ENCODE assay signal across 8 cellular contexts in the genomic region with DNA sequence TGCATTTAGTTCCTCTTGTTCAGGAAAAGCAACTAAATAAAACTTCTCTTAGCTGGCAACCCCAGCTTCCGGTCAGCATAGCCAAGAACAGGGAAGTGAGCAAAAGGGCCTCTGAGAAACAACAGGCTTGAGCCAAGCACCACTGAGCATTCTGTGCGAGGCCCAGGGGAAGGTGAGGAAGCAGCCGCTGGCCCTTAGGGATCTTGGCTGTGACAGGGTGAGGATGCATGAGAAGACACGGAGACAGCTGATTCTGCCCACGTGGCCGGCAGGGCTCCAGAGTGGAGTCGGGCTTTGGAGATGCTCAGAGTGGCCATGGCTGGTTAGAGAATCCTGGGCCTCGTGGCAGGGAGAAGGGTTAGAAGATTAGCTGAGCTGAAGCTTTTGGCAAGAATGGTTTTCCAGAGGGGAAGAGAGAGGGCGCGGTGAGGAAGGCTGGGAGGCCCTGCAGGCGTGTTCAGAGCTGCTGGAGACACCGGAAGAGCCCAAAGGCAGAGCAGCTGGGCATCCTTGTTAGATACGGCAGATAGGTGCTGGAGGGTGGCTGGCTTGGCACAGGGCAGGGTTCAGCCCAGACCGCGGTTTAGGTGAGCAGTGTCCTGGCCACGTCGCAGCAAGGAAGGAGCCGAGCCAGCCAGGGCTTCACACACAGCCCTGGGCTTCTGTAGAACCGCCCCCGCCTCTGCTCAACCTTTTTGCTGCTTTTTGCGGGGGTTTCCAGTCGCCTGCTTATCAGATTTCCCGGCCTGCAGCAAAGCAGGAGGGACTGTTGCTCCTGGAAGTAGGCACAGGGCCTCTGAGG. TPM values are rescaled to one million over a fixed set of nuclear protein-coding genes. Genes with fewer than 3 reads are reported as not detected.
DNase-seq lines count a peak whose midpoint lies in the region; ATAC-seq and TF ChIP-seq lines count a peak whose summit lies in the region.

No MANE protein-coding gene starts in this region.

- peaks cover 84% of the 10 kb centered on the region for H3K79me2 ChIP-seq in GM23248 (ENCODE audit: insufficient read depth)

- no peaks in the 10 kb centered on the region for H3K9me2 ChIP-seq in GM23248 (ENCODE audit: insufficient read depth)

- POLR2A ChIA-PET in activated CD8-positive, alpha-beta T cell treated with anti-CD3 and anti-CD28 coated beads for 36 hours (lab: Charles Lee): interaction anchor here (0.9 to 1.0 kb wide), 3 partner anchors 15 to 70 kb away, joined by 3 to 4 read pairs (median 4); partner anchors contain the start of genes COPE, DDX49 and UPF1
- POLR2A ChIA-PET in CD8-positive, alpha-beta T cell (lab: Charles Lee): no interaction called here

- H4K20me1 ChIP-seq in GM23248 (ENCODE audit: insufficient read depth): peaks cover 13% of the 10 kb centered on the region; the same call in 1 of the 2 replicates

- H3F3A ChIP-seq in GM23248 (ENCODE audit: insufficient read depth): peaks cover 43% of the 10 kb centered on the region

- H3K4me1 Mint-ChIP-seq in activated CD8-positive, alpha-beta T cell treated with anti-CD3 and anti-CD28 coated beads for 36 hours (ENCODE audit: low read depth): peaks cover 48% of the 10 kb centered on the region
- H3K4me1 Mint-ChIP-seq in CD8-positive, alpha-beta T cell (ENCODE audit: low read depth): peaks cover 40% of the 10 kb centered on the region

- H3K4me1 ChIP-seq in GM23248 (ENCODE audit: insufficient read depth) (peaks cover 39% of the 10 kb centered on the region), psoas muscle (peaks cover 51% of the 10 kb centered on the region)
- H3K4me1 ChIP-seq in CD8-positive, alpha-beta T cell (ENCODE audit: insufficient read depth, low read length): peaks cover 22% of the 10 kb centered on the region

- H3K27ac Mint-ChIP-seq in activated CD8-positive, alpha-beta T cell treated with anti-CD3 and anti-CD28 coated beads for 36 hours: peak overlapping the region; percentile 59
- no peak overlapping the region for H3K27ac Mint-ChIP-seq in CD8-positive, alpha-beta T cell

- DNase-seq in GM23248: peak; percentile 92
- DNase-seq in activated CD8-positive, alpha-beta T cell treated with anti-CD3 and anti-CD28 coated beads for 36 hours: no peak
- peak; percentile 63 for DNase-seq in glomerular endothelial cell (ENCODE audit: extremely low read depth, low read depth, low spot score)
- peak; percentile 76 to 84 for DNase-seq in psoas muscle
- DNase-seq in T1000 (lab: John Stamatoyannopoulos, UW): no peak
- no peak for DNase-seq in CD8-positive, alpha-beta T cell
- no peak for DNase-seq in 8988T

- in situ Hi-C loops in GM23248 (cut with MboI): loop anchor here (10.0 to 25.0 kb wide), 2 partner anchors 244 to 387 kb away; partner anchors contain the start of gene CRLF1

- no peak for TF ChIP-seq CTCF in activated CD8-positive, alpha-beta T cell treated with anti-CD3 and anti-CD28 coated beads for 36 hours (IDR thresholded peaks at IDR 0.05)
- no peak for TF ChIP-seq CTCF in psoas muscle (IDR thresholded peaks at IDR 0.05)
- no peak for TF ChIP-seq CTCF in CD8-positive, alpha-beta T cell (IDR thresholded peaks at IDR 0.05)

- H3K4me2 ChIP-seq in GM23248 (ENCODE audit: unreplicated experiment): peak overlapping the region; percentile 73

- H3K27me3 ChIP-seq in GM23248 (replicated peaks; ENCODE audit: insufficient read depth) (no peaks in the 10 kb centered on the region), psoas muscle (ENCODE audit: insufficient read depth in 3 of 3, low read length in 2 of 3) (no peaks in the 10 kb centered on the region)
- H3K27me3 ChIP-seq in CD8-positive, alpha-beta T cell (ENCODE audit: insufficient read depth, low read length): no peaks in the 10 kb centered on the region

- peaks cover 55% of the 10 kb centered on the region for H3K36me3 Mint-ChIP-seq in activated CD8-positive, alpha-beta T cell treated with anti-CD3 and anti-CD28 coated beads for 36 hours (ENCODE audit: low read depth)
- peaks cover 77% of the 10 kb centered on the region for H3K36me3 Mint-ChIP-seq in CD8-positive, alpha-beta T cell

- peak overlapping the region; percentile 75 for H3K9ac ChIP-seq in GM23248

- H2AFZ ChIP-seq in GM23248: no peak overlapping the region

- H3K9me3 ChIP-seq in GM23248 (ENCODE audit: low read depth) (no peaks in the 10 kb centered on the region), psoas muscle (no peaks in the 10 kb centered on the region)
- H3K9me3 ChIP-seq in CD8-positive, alpha-beta T cell (ENCODE audit: low read length): no peaks in the 10 kb centered on the region

- no peak for ATAC-seq in activated CD8-positive, alpha-beta T cell treated with anti-CD3 and anti-CD28 coated beads for 36 hours
- ATAC-seq in psoas muscle (peak; percentile 23 to 54 (median 44)), GM18858 (IDR thresholded peaks at IDR 0.05; ENCODE audit: unreplicated experiment) (no peak)
- no peak for ATAC-seq in CD8-positive, alpha-beta T cell

- CTCF ChIA-PET in activated CD8-positive, alpha-beta T cell treated with anti-CD3 and anti-CD28 coated beads for 36 hours (lab: Charles Lee): interaction anchor here (1.2 to 4.0 kb wide), 9 partner anchors 8 to 342 kb away, joined by 3 to 84 read pairs (median 16); partner anchors contain the start of genes REX1BD and UPF1
- CTCF ChIA-PET in CD8-positive, alpha-beta T cell (lab: Charles Lee): interaction anchor here (0.9 to 9.3 kb wide), 7 partner anchors 9 to 397 kb away, joined by 3 to 126 read pairs (median 16); partner anchors contain the start of gene REX1BD

- H3K27ac ChIP-seq in GM23248: peak overlapping the region; percentile 90
- peak overlapping the region; percentile 67 for H3K27ac ChIP-seq in psoas muscle
- H3K27ac ChIP-seq in CD8-positive, alpha-beta T cell (ENCODE audit: low read depth, low read length): no peak overlapping the region

- H3K4me3 ChIP-seq in GM23248 (peak overlapping the region; percentile 23; the same call in 1 of the 2 replicates), psoas muscle (peak overlapping the region; percentile 15)
- no peak overlapping the region for H3K4me3 ChIP-seq in CD8-positive, alpha-beta T cell (ENCODE audit: low read depth, low read length)

- intact Hi-C loops in activated CD8-positive, alpha-beta T cell treated with anti-CD3 and anti-CD28 coated beads for 36 hours (cut with micrococcal nuclease): loop anchor here (10.0 kb wide), 1 partner anchor 254 kb away; no protein-coding TSS in a partner anchor
- intact Hi-C loops in psoas muscle (cut with DNase I): loop anchor here (5.0 to 10.0 kb wide), 3 partner anchors 164 to 397 kb away; partner anchors contain the start of gene CRTC1 (in 1 of the 2)
- intact Hi-C loops in CD8-positive, alpha-beta T cell (cut with DNase I, micrococcal nuclease): loop anchor here in 1 of 2 experiments (5.0 kb wide), 2 partner anchors 327 to 382 kb away; partner anchors contain the start of gene ELL

- peaks cover 15% of the 10 kb centered on the region; the same call in 1 of the 2 replicates for H3K36me3 ChIP-seq in GM23248 (ENCODE audit: low read depth)
- H3K36me3 ChIP-seq in psoas muscle (ENCODE audit: insufficient read depth in 1 of 2, low read depth in 1 of 2): peaks cover 0 to 55% of the 10 kb centered on the region in 2 donors
- peaks cover 55% of the 10 kb centered on the region for H3K36me3 ChIP-seq in CD8-positive, alpha-beta T cell (ENCODE audit: insufficient read depth, low read length)

- H3K4me3 Mint-ChIP-seq in activated CD8-positive, alpha-beta T cell treated with anti-CD3 and anti-CD28 coated beads for 36 hours: no peak overlapping the region
- no peak overlapping the region for H3K4me3 Mint-ChIP-seq in CD8-positive, alpha-beta T cell

- no peaks in the 10 kb centered on the region for H3K9me3 Mint-ChIP-seq in activated CD8-positive, alpha-beta T cell treated with anti-CD3 and anti-CD28 coated beads for 36 hours
- no peaks in the 10 kb centered on the region for H3K9me3 Mint-ChIP-seq in CD8-positive, alpha-beta T cell

- H3K27me3 Mint-ChIP-seq in activated CD8-positive, alpha-beta T cell treated with anti-CD3 and anti-CD28 coated beads for 36 hours: no peaks in the 10 kb centered on the region
- H3K27me3 Mint-ChIP-seq in CD8-positive, alpha-beta T cell (ENCODE audit: low read depth): no peaks in the 10 kb centered on the region

- WGBS in GM23248 (ENCODE audit: low coverage in 1 of 2, low lambda C conversion rate in 2 of 2, missing lambda C conversion rate in 2 of 2), 2 experiments: 12 to 16% methylated on average over 23 of the region's 23 CpGs
- 52 to 58% (median 57%) methylated on average over 23 of the region's 23 CpGs for WGBS in psoas muscle, 3 donors

RNA-seq across cellular contexts. Expression of gene UPF1, which starts 17.3 kb away (rescaled TPM):
- total RNA-seq in GM23248 (2014; rRNA removed; shearing (Covaris generic)): 51.7 and 57.4 TPM in 2 replicates
- 3.5 and 4.3 TPM in 2 replicates for polyA plus RNA-seq in GM23248 (2016; fragmentation: Nextera tagmentation; extraction: Ambion mirVana)
- total RNA-seq in activated CD8-positive, alpha-beta T cell treated with anti-CD3 and anti-CD28 coated beads for 36 hours: 10 to 100 TPM; 75.9 to 87.6 TPM
- total RNA-seq in glomerular endothelial cell: 65.9 and 90.6 TPM in 2 replicates
- total RNA-seq in psoas muscle: 10 to 100 TPM; 34.6 to 45.0 (median 37.9) TPM
- polyA plus RNA-seq in psoas muscle: 10 to 100 TPM; 15.6 to 34.5 (median 34.4) TPM
- total RNA-seq in CD8-positive, alpha-beta T cell: 100 to 1,000 TPM; 157 to 175 TPM

RNA-seq across cellular contexts. Expression of gene CERS1, which starts 46.9 kb away (rescaled TPM):
- 0.25 and 0.54 TPM in 2 replicates for total RNA-seq in GM23248 (2014; rRNA removed; shearing (Covaris generic))
- 0.38 and 0.54 TPM in 2 replicates for polyA plus RNA-seq in GM23248 (2016; fragmentation: Nextera tagmentation; extraction: Ambion mirVana)
- under 1 TPM; 0.18 to 0.36 TPM for total RNA-seq in activated CD8-positive, alpha-beta T cell treated with anti-CD3 and anti-CD28 coated beads for 36 hours
- 10.9 and 12.3 TPM in 2 replicates for total RNA-seq in glomerular endothelial cell
- total RNA-seq in psoas muscle: 1 to 10 TPM; 4.3 to 6.4 (median 5.3) TPM
- 1 to 10 TPM; 2.1 to 4.6 (median 4.0) TPM for polyA plus RNA-seq in psoas muscle
- total RNA-seq in CD8-positive, alpha-beta T cell: not detected

RNA-seq across cellular contexts. Expression of gene COMP, which starts 58.0 kb away (rescaled TPM):
- 93.8 and 96.6 TPM in 2 replicates for total RNA-seq in GM23248 (2014; rRNA removed; shearing (Covaris generic))
- polyA plus RNA-seq in GM23248 (2016; fragmentation: Nextera tagmentation; extraction: Ambion mirVana): 252 and 257 TPM in 2 replicates
- total RNA-seq in activated CD8-positive, alpha-beta T cell treated with anti-CD3 and anti-CD28 coated beads for 36 hours: not detected
- not detected in 2 replicates for total RNA-seq in glomerular endothelial cell
- total RNA-seq in psoas muscle: 1 to 10 TPM in 2 of 4 donors, under 1 TPM in 1, not detected in 1; 0.12 to 1.8 (median 1.5) TPM
- under 1 TPM; 0.10 to 0.94 (median 0.75) TPM for polyA plus RNA-seq in psoas muscle
- total RNA-seq in CD8-positive, alpha-beta T cell: not detected

Comparison
In these comparisons a context has a peak if more than half of its experiments do, and no peak if none do; other contexts are left out.
1. DNase-seq: peak in GM23248 (single experiment), glomerular endothelial cell (single experiment) and psoas muscle (2 of 2); none in activated CD8-positive, alpha-beta T cell treated with anti-CD3 and anti-CD28 coated beads for 36 hours (single experiment), T1000 (single experiment), CD8-positive, alpha-beta T cell (0 of 7) and 8988T (single experiment).
2. ATAC-seq: peak in psoas muscle (4 of 4); none in activated CD8-positive, alpha-beta T cell treated with anti-CD3 and anti-CD28 coated beads for 36 hours (single experiment), GM18858 (single experiment) and CD8-positive, alpha-beta T cell (single experiment).
3. RNA of gene COMP, which starts 58.0 kb away (total RNA-seq): 93.8 to 96.6 TPM in GM23248; 0.12 to 1.8 TPM in psoas muscle, not detected in activated CD8-positive, alpha-beta T cell treated with anti-CD3 and anti-CD28 coated beads for 36 hours, not detected in glomerular endothelial cell and not detected in CD8-positive, alpha-beta T cell; every median in the first group is over 10 times any median in the second.